ENCODE assay signal across 10 cellular contexts in genomic region chr16:57013268-57013667, GRCh38. TPM values are rescaled to one million over a fixed set of nuclear protein-coding genes. Genes with fewer than 3 reads are reported as not detected.
DNase-seq lines count a peak whose midpoint lies in the region; ATAC-seq and TF ChIP-seq lines count a peak whose summit lies in the region.
"Had no signal": no experiment of that assay in that cellular context is flagged by ENCODE, and none has a peak within 500 bp of the region (broad histone marks: within the 10 kb centered on the region; RNA-seq: fewer than 3 reads in every experiment).

No MANE protein-coding gene starts in this region.

- DNase-seq in stimulated activated naive CD8-positive, alpha-beta T cell treated with anti-CD3 and anti-CD28 coated beads, Interleukin-15, Interleukin-2, amounts not matched to agents 100 U/mL and 50 U/mL, for 24 hours, result no peak
- peak; percentile 8 for DNase-seq in activated CD4-positive, alpha-beta memory T cell treated with anti-CD3 and anti-CD28 coated beads for 36 hours
- DNase-seq in foreskin fibroblast (peak; percentile 62 to 64), NCI-H82 (lab: John Stamatoyannopoulos, UW) (no peak), RKO (ENCODE audit: low spot score) (no peak)
- DNase-seq: KG1; stimulated activated naive CD4-positive, alpha-beta T cell had no signal

- H3K4me1 Mint-ChIP-seq in stimulated activated naive CD8-positive, alpha-beta T cell treated with anti-CD3 and anti-CD28 coated beads, Interleukin-15, Interleukin-2, amounts not matched to agents 100 ng/mL and 50 ng/mL, for 24 hours (ENCODE audit: low read depth), result peaks cover 88% of the 10 kb centered on the region
- H3K4me1 Mint-ChIP-seq in activated CD4-positive, alpha-beta memory T cell treated with anti-CD3 and anti-CD28 coated beads for 36 hours (ENCODE audit: low read depth), result peaks cover 85% of the 10 kb centered on the region

- H3K4me3 Mint-ChIP-seq in stimulated activated naive CD8-positive, alpha-beta T cell treated with anti-CD3 and anti-CD28 coated beads, Interleukin-15, Interleukin-2, amounts not matched to agents 100 ng/mL and 50 ng/mL, for 24 hours, result peak overlapping the region; percentile 78
- H3K4me3 Mint-ChIP-seq in activated CD4-positive, alpha-beta memory T cell treated with anti-CD3 and anti-CD28 coated beads for 36 hours, result peak overlapping the region; percentile 47

- POLR2A ChIA-PET in activated CD4-positive, alpha-beta memory T cell treated with anti-CD3 and anti-CD28 coated beads for 36 hours (lab: Charles Lee), result interaction anchor here (0.7 to 2.2 kb wide), 5 partner anchors 15 to 28 kb away, joined by 3 to 11 read pairs (median 6); partner anchors contain the start of gene NLRC5

- no peaks in the 10 kb centered on the region for H3K27me3 Mint-ChIP-seq in stimulated activated naive CD8-positive, alpha-beta T cell treated with anti-CD3 and anti-CD28 coated beads, Interleukin-15, Interleukin-2, amounts not matched to agents 100 ng/mL and 50 ng/mL, for 24 hours
- H3K27me3 Mint-ChIP-seq in activated CD4-positive, alpha-beta memory T cell treated with anti-CD3 and anti-CD28 coated beads for 36 hours, result no peaks in the 10 kb centered on the region

- TF ChIP-seq CTCF in foreskin fibroblast (IDR thresholded peaks at IDR 0.05; ENCODE audit: low read depth, low read length), result no peak

- no peaks in the 10 kb centered on the region for H3K9me3 Mint-ChIP-seq in stimulated activated naive CD8-positive, alpha-beta T cell treated with anti-CD3 and anti-CD28 coated beads, Interleukin-15, Interleukin-2, amounts not matched to agents 100 ng/mL and 50 ng/mL, for 24 hours
- H3K9me3 Mint-ChIP-seq in activated CD4-positive, alpha-beta memory T cell treated with anti-CD3 and anti-CD28 coated beads for 36 hours, result no peaks in the 10 kb centered on the region

- peaks cover 55% of the 10 kb centered on the region for H3K36me3 Mint-ChIP-seq in stimulated activated naive CD8-positive, alpha-beta T cell treated with anti-CD3 and anti-CD28 coated beads, Interleukin-15, Interleukin-2, amounts not matched to agents 100 ng/mL and 50 ng/mL, for 24 hours (ENCODE audit: low read depth)
- H3K36me3 Mint-ChIP-seq in activated CD4-positive, alpha-beta memory T cell treated with anti-CD3 and anti-CD28 coated beads for 36 hours, result peaks cover 34% of the 10 kb centered on the region

- no peak for ATAC-seq in stimulated activated naive CD8-positive, alpha-beta T cell treated with anti-CD3 and anti-CD28 coated beads, Interleukin-15, Interleukin-2, amounts not matched to agents 100 U/mL and 50 U/mL, for 24 hours
- ATAC-seq in GM19035 (IDR thresholded peaks at IDR 0.05; ENCODE audit: unreplicated experiment), result no peak
- no peak for ATAC-seq in GM18861 (IDR thresholded peaks at IDR 0.05; ENCODE audit: unreplicated experiment)

- CTCF ChIA-PET in activated CD4-positive, alpha-beta memory T cell treated with anti-CD3 and anti-CD28 coated beads for 36 hours (lab: Charles Lee), result interaction anchor here (0.7 to 1.3 kb wide), 3 partner anchors 21 to 370 kb away, joined by 3 to 4 read pairs (median 3); no protein-coding TSS in a partner anchor

- H3K27ac Mint-ChIP-seq in stimulated activated naive CD8-positive, alpha-beta T cell treated with anti-CD3 and anti-CD28 coated beads, Interleukin-15, Interleukin-2, amounts not matched to agents 100 ng/mL and 50 ng/mL, for 24 hours, result peak overlapping the region; percentile 95
- H3K27ac Mint-ChIP-seq in activated CD4-positive, alpha-beta memory T cell treated with anti-CD3 and anti-CD28 coated beads for 36 hours, result peak overlapping the region; percentile 93

- no peak overlapping the region for H3K4me3 ChIP-seq in foreskin fibroblast (ENCODE audit: low read depth in 1 of 2, low read length in 2 of 2)

- intact Hi-C loops in activated CD4-positive, alpha-beta memory T cell treated with anti-CD3 and anti-CD28 coated beads for 36 hours (cut with micrococcal nuclease), result loop anchor here (5.0 kb wide), 1 partner anchor 406 kb away; the partner anchor contains the start of gene MT2A

RNA-seq across cellular contexts. Expression of gene NLRC5, which starts 23.9 kb away (rescaled TPM):
- 100 to 1,000 TPM; 151 to 167 TPM for total RNA-seq in activated CD4-positive, alpha-beta memory T cell treated with anti-CD3 and anti-CD28 coated beads for 36 hours

RNA-seq across cellular contexts. Expression of gene CETP, which starts 51.5 kb away (rescaled TPM):
- not detected for total RNA-seq in activated CD4-positive, alpha-beta memory T cell treated with anti-CD3 and anti-CD28 coated beads for 36 hours

Comparison
In these comparisons a context has a peak if more than half of its experiments do, and no peak if none do; other contexts are left out.
1. DNase-seq: peak in activated CD4-positive, alpha-beta memory T cell treated with anti-CD3 and anti-CD28 coated beads for 36 hours (single experiment) and foreskin fibroblast (2 of 2); none in stimulated activated naive CD8-positive, alpha-beta T cell treated with anti-CD3 and anti-CD28 coated beads, Interleukin-15, Interleukin-2, amounts not matched to agents 100 U/mL and 50 U/mL, for 24 hours (single experiment), NCI-H82 (single experiment) and RKO (single experiment).